ENCODE assay signal across 8 cellular contexts in the genomic region with DNA sequence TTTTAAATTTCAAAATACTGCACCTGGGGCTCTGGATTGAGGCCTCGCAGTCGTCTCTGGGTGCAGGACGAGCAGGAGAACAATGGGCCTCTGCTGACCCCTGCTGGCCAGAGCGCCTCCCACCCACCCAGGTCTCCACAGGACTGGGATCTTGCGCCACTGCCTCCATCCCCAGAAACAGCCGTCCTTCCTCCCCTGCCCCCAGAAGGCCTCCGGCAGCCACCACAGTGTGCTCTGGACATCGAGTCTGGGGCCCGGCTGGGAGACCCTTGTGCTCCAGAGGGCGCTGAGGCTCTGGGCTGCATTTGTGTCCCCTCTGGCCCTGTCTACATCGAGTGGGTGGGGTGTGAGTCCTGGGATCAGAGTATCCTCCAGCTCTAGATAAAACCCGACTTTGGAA.
DNase-seq lines count a peak whose midpoint lies in the region; ATAC-seq and TF ChIP-seq lines count a peak whose summit lies in the region.

No MANE protein-coding gene starts in this region.

- no peak overlapping the region for H3K4me3 ChIP-seq in AG09309 (ENCODE audit: control insufficient read depth, low read depth, low read length)

- peak; percentile 8 for DNase-seq in AG09309 (ENCODE audit: low read depth)
- DNase-seq in NCI-H2171 treated with DMSO at 0.1 percent for 48 hours (lab: John Stamatoyannopoulos, UW) = peak; percentile 79
- peak; percentile 80 to 81 for DNase-seq in activated CD4-positive, alpha-beta T cell treated with anti-CD3 and anti-CD28 coated beads for 24 hours (ENCODE audit: low read depth in 2 of 2)
- DNase-seq in central memory CD8-positive, alpha-beta T cell (ENCODE audit: low spot score in 2 of 2) = peak; percentile 69 to 73
- DNase-seq in left kidney (ENCODE audit: low read depth, low spot score) = peak; percentile 89
- DNase-seq in stimulated activated CD4-positive, alpha-beta T cell treated with anti-CD3 and anti-CD28 coated beads, Interleukin-2, amount 100 ng/mL, for 48 hours = peak; percentile 85 to 86

- peak; percentile 35 for ATAC-seq in GM19468 (IDR thresholded peaks at IDR 0.05; ENCODE audit: extremely low read depth, unreplicated experiment)
- peak; percentile 77 for ATAC-seq in central memory CD8-positive, alpha-beta T cell (replicated peaks; ENCODE audit: extremely low read depth, poor library complexity, severe bottlenecking)
- ATAC-seq in GM18520 (IDR thresholded peaks at IDR 0.05; ENCODE audit: unreplicated experiment) = no peak

- H3K27ac Mint-ChIP-seq in central memory CD8-positive, alpha-beta T cell (ENCODE audit: low read depth) = no peak overlapping the region

- no peaks in the 10 kb centered on the region for H3K36me3 Mint-ChIP-seq in central memory CD8-positive, alpha-beta T cell (ENCODE audit: insufficient read depth)

- H3K27me3 Mint-ChIP-seq in central memory CD8-positive, alpha-beta T cell = no peaks in the 10 kb centered on the region

- H3K4me1 Mint-ChIP-seq in central memory CD8-positive, alpha-beta T cell = no peaks in the 10 kb centered on the region

- H3K4me3 Mint-ChIP-seq in central memory CD8-positive, alpha-beta T cell = no peak overlapping the region

- no peaks in the 10 kb centered on the region for H3K9me3 Mint-ChIP-seq in central memory CD8-positive, alpha-beta T cell

- TF ChIP-seq CTCF in AG09309 (IDR thresholded peaks at IDR 0.05; ENCODE audit: control insufficient read depth, insufficient read depth, low read depth, low read length, missing control alignments) = peak; percentile 89

Comparison
In these comparisons a context has a peak if more than half of its experiments do, and no peak if none do; other contexts are left out.
1. DNase-seq: peak in every context shown above with its lines; median percentile 89 in left kidney; 86 in stimulated activated CD4-positive, alpha-beta T cell treated with anti-CD3 and anti-CD28 coated beads, Interleukin-2, amount 100 ng/mL, for 48 hours; 80 in activated CD4-positive, alpha-beta T cell treated with anti-CD3 and anti-CD28 coated beads for 24 hours; 79 in NCI-H2171 treated with DMSO at 0.1 percent for 48 hours; 71 in central memory CD8-positive, alpha-beta T cell; 8 in AG09309.